ENCODE assay signal across 1 cellular context in the genomic region with DNA sequence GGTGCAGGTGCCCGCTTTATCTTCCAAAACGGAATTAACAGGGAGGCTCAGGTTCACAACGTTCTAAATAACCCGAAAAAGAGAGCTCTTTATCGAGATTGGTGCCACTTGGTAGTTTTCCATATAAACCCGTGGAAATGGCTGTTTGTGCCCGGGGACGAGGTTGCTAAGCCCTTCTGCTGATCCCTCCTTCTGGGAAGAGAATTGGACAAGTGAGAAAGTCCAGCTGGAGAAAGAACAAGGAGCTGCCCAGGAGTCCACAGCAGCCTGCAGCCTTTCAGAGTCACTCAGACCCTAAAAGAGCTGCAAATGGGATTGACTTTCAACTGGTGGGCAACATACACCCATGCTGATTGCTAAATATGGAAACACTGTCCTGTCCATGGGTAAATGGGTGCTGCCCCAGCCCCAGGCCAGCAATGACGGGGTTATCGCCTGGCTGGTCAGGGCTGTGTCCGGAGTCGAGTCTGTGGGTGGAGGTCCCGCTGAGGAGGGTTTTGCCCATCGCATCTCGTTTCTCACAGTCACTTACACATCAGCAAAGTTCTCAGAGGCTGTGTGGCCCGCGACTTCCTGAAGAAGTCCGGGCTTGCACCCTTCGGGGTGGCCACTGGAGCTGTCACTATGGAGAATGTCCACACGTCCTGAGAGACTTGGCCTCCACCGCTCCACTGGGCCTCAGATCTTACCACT.
TF ChIP-seq lines count a peak whose summit lies in the region.

No MANE protein-coding gene starts in this region.

TF ChIP-seq in IMR-90, 13 proteins besides CTCF, POLR2A, EP300 and RAD21:
- no peak for TF ChIP-seq CEBPB (IDR thresholded peaks at IDR 0.05; ENCODE audit: low read depth, low read length)
- TF ChIP-seq MXI1 (IDR thresholded peaks at IDR 0.05; ENCODE audit: borderline replicate concordance, low read depth, low read length) = no peak
- no peak for TF ChIP-seq NFE2L2 (IDR thresholded peaks at IDR 0.05; ENCODE audit: low read depth, low read length)
- TF ChIP-seq USF2 (IDR thresholded peaks at IDR 0.05; ENCODE audit: low read depth, low read length) = no peak
- TF ChIP-seq SMC3 (IDR thresholded peaks at IDR 0.05; ENCODE audit: low read depth, low read length) = no peak
- no peak for TF ChIP-seq BHLHE40 (IDR thresholded peaks at IDR 0.05; ENCODE audit: low read depth, low read length)
- TF ChIP-seq MAFK (IDR thresholded peaks at IDR 0.05; ENCODE audit: low read depth, low read length) = no peak
- no peak for TF ChIP-seq CHD1 (IDR thresholded peaks at IDR 0.05; ENCODE audit: low read depth, low read length)
- TF ChIP-seq RFX5 (IDR thresholded peaks at IDR 0.05; ENCODE audit: low read depth, low read length) = no peak
- no peak for TF ChIP-seq RCOR1 (IDR thresholded peaks at IDR 0.05; ENCODE audit: insufficient replicate concordance, low read length)
- TF ChIP-seq, protein P1, sequence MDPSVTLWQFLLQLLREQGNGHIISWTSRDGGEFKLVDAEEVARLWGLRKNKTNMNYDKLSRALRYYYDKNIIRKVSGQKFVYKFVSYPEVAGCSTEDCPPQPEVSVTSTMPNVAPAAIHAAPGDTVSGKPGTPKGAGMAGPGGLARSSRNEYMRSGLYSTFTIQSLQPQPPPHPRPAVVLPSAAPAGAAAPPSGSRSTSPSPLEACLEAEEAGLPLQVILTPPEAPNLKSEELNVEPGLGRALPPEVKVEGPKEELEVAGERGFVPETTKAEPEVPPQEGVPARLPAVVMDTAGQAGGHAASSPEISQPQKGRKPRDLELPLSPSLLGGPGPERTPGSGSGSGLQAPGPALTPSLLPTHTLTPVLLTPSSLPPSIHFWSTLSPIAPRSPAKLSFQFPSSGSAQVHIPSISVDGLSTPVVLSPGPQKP (IDR thresholded peaks at IDR 0.05; ENCODE audit: borderline replicate concordance, low read depth, low read length) = no peak
- no peak for TF ChIP-seq MAZ (IDR thresholded peaks at IDR 0.05; ENCODE audit: borderline replicate concordance, low read depth, low read length)
- TF ChIP-seq FOS (IDR thresholded peaks at IDR 0.05; ENCODE audit: low read depth, low read length) = no peak
